ENCODE assay signal across 1 cellular context in the genomic region with DNA sequence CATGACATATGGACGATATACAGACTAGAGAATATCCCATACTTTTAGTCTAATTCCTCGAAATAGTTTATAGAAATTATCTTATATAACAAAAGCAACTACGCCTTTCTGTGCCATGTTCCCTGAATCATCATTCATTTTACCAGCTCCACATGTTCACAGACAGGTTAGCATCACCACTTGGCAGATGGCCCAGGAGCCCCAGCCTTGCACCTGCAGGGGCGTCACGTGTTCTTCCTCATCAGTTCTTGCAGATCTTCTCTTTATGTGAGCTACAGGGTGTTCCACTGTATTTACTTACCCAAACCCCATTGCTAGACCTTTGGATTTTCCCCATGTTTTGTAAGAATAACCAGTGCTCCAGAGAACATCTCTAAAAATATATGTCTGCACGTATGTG.
TF ChIP-seq lines count a peak whose summit lies in the region.

No MANE protein-coding gene starts in this region.

TF ChIP-seq in HepG2, 621 proteins besides CTCF, POLR2A, EP300 and RAD21:
- TF ChIP-seq ZNF572 (CRISPR knock-in tag; IDR thresholded peaks at IDR 0.05) = no peak
- TF ChIP-seq, protein P1, sequence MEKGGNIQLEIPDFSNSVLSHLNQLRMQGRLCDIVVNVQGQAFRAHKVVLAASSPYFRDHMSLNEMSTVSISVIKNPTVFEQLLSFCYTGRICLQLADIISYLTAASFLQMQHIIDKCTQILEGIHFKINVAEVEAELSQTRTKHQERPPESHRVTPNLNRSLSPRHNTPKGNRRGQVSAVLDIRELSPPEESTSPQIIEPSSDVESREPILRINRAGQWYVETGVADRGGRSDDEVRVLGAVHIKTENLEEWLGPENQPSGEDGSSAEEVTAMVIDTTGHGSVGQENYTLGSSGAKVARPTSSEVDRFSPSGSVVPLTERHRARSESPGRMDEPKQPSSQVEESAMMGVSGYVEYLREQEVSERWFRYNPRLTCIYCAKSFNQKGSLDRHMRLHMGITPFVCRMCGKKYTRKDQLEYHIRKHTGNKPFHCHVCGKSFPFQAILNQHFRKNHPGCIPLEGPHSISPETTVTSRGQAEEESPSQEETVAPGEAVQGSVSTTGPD (CRISPR knock-in tag; IDR thresholded peaks at IDR 0.05) = no peak
- TF ChIP-seq SOX5 (CRISPR knock-in tag; IDR thresholded peaks at IDR 0.05; ENCODE audit: borderline replicate concordance) = no peak
- no peak for TF ChIP-seq CC2D1A (CRISPR knock-in tag; IDR thresholded peaks at IDR 0.05)
- TF ChIP-seq PHF20 (CRISPR knock-in tag; IDR thresholded peaks at IDR 0.05) = no peak
- TF ChIP-seq ZNF781 (CRISPR knock-in tag; IDR thresholded peaks at IDR 0.05; ENCODE audit: borderline replicate concordance, not compliant biosample characterization) = no peak
- TF ChIP-seq NFKBIZ (CRISPR knock-in tag; IDR thresholded peaks at IDR 0.05) = no peak
- TF ChIP-seq ZNF501 (CRISPR knock-in tag; IDR thresholded peaks at IDR 0.05) = no peak
- TF ChIP-seq, protein P2, sequence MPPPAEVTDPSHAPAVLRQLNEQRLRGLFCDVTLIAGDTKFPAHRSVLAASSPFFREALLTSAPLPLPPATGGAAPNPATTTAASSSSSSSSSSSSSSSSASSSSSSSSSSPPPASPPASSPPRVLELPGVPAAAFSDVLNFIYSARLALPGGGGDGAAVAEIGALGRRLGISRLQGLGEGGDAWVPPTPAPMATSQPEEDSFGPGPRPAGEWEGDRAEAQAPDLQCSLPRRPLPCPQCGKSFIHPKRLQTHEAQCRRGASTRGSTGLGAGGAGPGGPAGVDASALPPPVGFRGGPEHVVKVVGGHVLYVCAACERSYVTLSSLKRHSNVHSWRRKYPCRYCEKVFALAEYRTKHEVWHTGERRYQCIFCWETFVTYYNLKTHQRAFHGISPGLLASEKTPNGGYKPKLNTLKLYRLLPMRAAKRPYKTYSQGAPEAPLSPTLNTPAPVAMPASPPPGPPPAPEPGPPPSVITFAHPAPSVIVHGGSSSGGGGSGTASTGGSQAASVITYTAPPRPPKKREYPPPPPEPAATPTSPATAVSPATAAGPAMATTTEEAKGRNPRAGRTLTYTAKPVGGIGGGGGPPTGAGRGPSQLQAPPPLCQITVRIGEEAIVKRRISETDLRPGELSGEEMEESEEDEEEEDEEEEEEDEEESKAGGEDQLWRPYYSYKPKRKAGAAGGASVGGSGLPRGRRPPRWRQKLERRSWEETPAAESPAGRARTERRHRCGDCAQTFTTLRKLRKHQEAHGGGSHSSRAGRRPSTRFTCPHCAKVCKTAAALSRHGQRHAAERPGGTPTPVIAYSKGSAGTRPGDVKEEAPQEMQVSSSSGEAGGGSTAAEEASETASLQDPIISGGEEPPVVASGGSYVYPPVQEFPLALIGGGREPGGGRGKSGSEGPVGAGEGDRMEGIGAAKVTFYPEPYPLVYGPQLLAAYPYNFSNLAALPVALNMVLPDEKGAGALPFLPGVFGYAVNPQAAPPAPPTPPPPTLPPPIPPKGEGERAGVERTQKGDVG (CRISPR knock-in tag; IDR thresholded peaks at IDR 0.05; ENCODE audit: borderline replicate concordance) = no peak
- TF ChIP-seq RFX1 (IDR thresholded peaks at IDR 0.05) = no peak
- no peak for TF ChIP-seq REL (CRISPR knock-in tag; conservative IDR thresholded peaks at IDR 0.05)
- no peak for TF ChIP-seq KDM4B (CRISPR knock-in tag; IDR thresholded peaks at IDR 0.05)
